Comparison of ENCODE assay signal across 12 cellular contexts in the genomic region with DNA sequence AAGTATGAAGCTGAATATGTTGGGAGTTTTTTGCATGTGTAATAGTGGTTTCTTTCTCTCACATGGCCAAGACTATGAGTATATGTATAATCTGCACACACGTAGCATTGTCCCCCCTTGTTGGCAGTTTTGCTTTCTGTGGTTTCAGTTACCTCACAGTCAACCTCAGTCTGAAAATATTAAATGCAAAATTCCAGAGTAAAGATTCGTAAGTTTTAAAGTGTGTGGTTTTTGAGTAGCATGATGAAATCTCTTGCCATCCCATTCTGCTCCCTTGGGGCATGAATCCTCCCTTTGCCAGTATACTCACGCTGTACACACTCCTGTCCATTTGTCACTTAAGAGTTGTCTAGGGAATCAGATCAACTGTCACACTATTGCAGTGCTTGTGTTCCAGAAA.
DNase-seq lines count a peak whose midpoint lies in the region; ATAC-seq and TF ChIP-seq lines count a peak whose summit lies in the region.
"Had no signal": no experiment of that assay in that cellular context is flagged by ENCODE, and none has a peak within 500 bp of the region (broad histone marks: within the 10 kb centered on the region; RNA-seq: fewer than 3 reads in every experiment).

No MANE protein-coding gene starts in this region.

- no peak overlapping the region for H3K23ac ChIP-seq in H9 (ENCODE audit: insufficient read length, low read depth, low read length)

- H3K27me3 ChIP-seq in fibroblast of lung (ENCODE audit: control insufficient read depth, insufficient read depth, low read length) (no peaks in the 10 kb centered on the region), H9 (ENCODE audit: insufficient read depth, low read length) (no peaks in the 10 kb centered on the region)
- H3K27me3 ChIP-seq in CD4-positive, alpha-beta memory T cell (ENCODE audit: insufficient read depth, low read length), result no peaks in the 10 kb centered on the region

- no peak overlapping the region for H4K91ac ChIP-seq in H9 (ENCODE audit: insufficient read length, low read depth, low read length)

- H4K20me1 ChIP-seq in fibroblast of lung (ENCODE audit: control insufficient read depth, extremely low read depth, insufficient read depth, low read length) (no peaks in the 10 kb centered on the region), H9 (ENCODE audit: control insufficient read depth, insufficient read depth, insufficient read length) (no peaks in the 10 kb centered on the region)

- H3K14ac ChIP-seq in H9 (ENCODE audit: insufficient read depth, low read length), result no peak overlapping the region

- DNase-seq in AG20443 (ENCODE audit: low spot score), result peak; percentile 51
- peak; percentile 55 for DNase-seq in NB4 (ENCODE audit: low read depth)
- DNase-seq in fibroblast of lung (ENCODE audit: low read depth in 2 of 2), result peak; percentile 69 to 96
- DNase-seq in H9, result no peak
- DNase-seq in NCI-H2081 treated with DMSO at 0.1 percent for 48 hours (lab: John Stamatoyannopoulos, UW), result no peak
- no peak for DNase-seq in CD4-positive, alpha-beta memory T cell
- DNase-seq: activated naive CD8-positive, alpha-beta T cell treated with anti-CD3 and anti-CD28 coated beads, Interleukin-2, amount 10 ng/mL, durations not matched to agents 7 days and 5 days; midbrain; NCI-H69 had no signal

- no peak overlapping the region for H3K56ac ChIP-seq in H9 (ENCODE audit: insufficient read length, low read depth, low read length)

- no peak overlapping the region for H3K4ac ChIP-seq in H9 (ENCODE audit: low read depth, low read length)

- no peak overlapping the region for H3K18ac ChIP-seq in H9 (ENCODE audit: insufficient read length, low read depth, low read length)

- H2AFZ ChIP-seq in fibroblast of lung (ENCODE audit: low read length), result peak overlapping the region; percentile 17
- H2AFZ ChIP-seq in H9 (ENCODE audit: low read length), result no peak overlapping the region

- no peak for TF ChIP-seq POLR2A in NB4 (IDR thresholded peaks at IDR 0.05; ENCODE audit: extremely low read depth, insufficient read length)

- no peak overlapping the region for H2BK20ac ChIP-seq in H9 (ENCODE audit: low read depth, low read length, poor library complexity, severe bottlenecking)

- H3K9me3 ChIP-seq in fibroblast of lung (ENCODE audit: control insufficient read depth, insufficient read depth, low read depth, low read length) (no peaks in the 10 kb centered on the region), H9 (ENCODE audit: control insufficient read depth, low read depth, low read length) (no peaks in the 10 kb centered on the region)
- no peaks in the 10 kb centered on the region for H3K9me3 ChIP-seq in CD4-positive, alpha-beta memory T cell (ENCODE audit: control insufficient read depth in 1 of 2, low read length in 2 of 2)
- H3K9me3 ChIP-seq: thoracic aorta had no signal

- no peak overlapping the region for H2BK12ac ChIP-seq in H9 (ENCODE audit: insufficient read length, low read depth, low read length)

- H3K9me3 Mint-ChIP-seq in H9, result no peaks in the 10 kb centered on the region
- H3K9me3 Mint-ChIP-seq in stimulated activated memory B cell treated with anti-CD40 and anti-IgM and Interleukin-4, amounts not matched to agents 10 μg/mL and 1 μg/mL and 100 μg/mL, for 72 hours, result no peaks in the 10 kb centered on the region
- peaks cover 0 to 2% (median 0%) of the 10 kb centered on the region in 8 donors for H3K9me3 Mint-ChIP-seq in CD4-positive, alpha-beta memory T cell
- H3K9me3 Mint-ChIP-seq: activated naive CD8-positive, alpha-beta T cell treated with anti-CD3 and anti-CD28 coated beads, Interleukin-2, amount 10 ng/mL, durations not matched to agents 7 days and 5 days had no signal

- no peak overlapping the region for H4K5ac ChIP-seq in H9 (ENCODE audit: insufficient read length, low read depth, low read length)

- no peaks in the 10 kb centered on the region for H3K36me3 ChIP-seq in fibroblast of lung (ENCODE audit: control insufficient read depth, insufficient read depth, low read length)
- no peaks in the 10 kb centered on the region for H3K36me3 ChIP-seq in CD4-positive, alpha-beta memory T cell (ENCODE audit: insufficient read depth, low read length)
- H3K36me3 ChIP-seq: thoracic aorta had no signal

- H3K4me3 ChIP-seq in NB4 (ENCODE audit: low read depth, low read length), result no peak overlapping the region
- no peak overlapping the region for H3K4me3 ChIP-seq in fibroblast of lung (replicated peaks in 1 of 4; ENCODE audit: control extremely low read depth in 1 of 4, insufficient read depth in 1 of 4, low read depth in 3 of 4, low read length in 4 of 4)
- no peak overlapping the region for H3K4me3 ChIP-seq in CD4-positive, alpha-beta memory T cell (ENCODE audit: low read length in 2 of 2)
- H3K4me3 ChIP-seq: thoracic aorta had no signal

- no peak overlapping the region for H2AK5ac ChIP-seq in H9 (ENCODE audit: insufficient read length, low read length)

- no peaks in the 10 kb centered on the region for H3K79me1 ChIP-seq in H9 (ENCODE audit: insufficient read depth, low read depth, low read length, poor library complexity, severe bottlenecking)

- no peak overlapping the region for H2BK120ac ChIP-seq in H9 (ENCODE audit: low read depth, low read length, poor library complexity, severe bottlenecking)

- no CpG with 5 or more reads among the region's 3 CpGs for WGBS in H9 (ENCODE audit: extremely low coverage, insufficient read length, low lambda C conversion rate)

- peak; percentile 57 for ATAC-seq in GM21528 (IDR thresholded peaks at IDR 0.05; ENCODE audit: low FRiP score, unreplicated experiment)
- ATAC-seq in stimulated activated memory B cell treated with anti-CD40 and anti-IgM and Interleukin-4, amounts not matched to agents 10 μg/mL and 1 μg/mL and 100 μg/mL, for 72 hours, result no peak

- no peak overlapping the region for H2BK15ac ChIP-seq in H9 (ENCODE audit: low read depth, low read length)

- CTCF ChIA-PET in CD4-positive, alpha-beta memory T cell (lab: Charles Lee; ENCODE audit: partially characterized antibody), result interaction anchor here (1.3 kb wide), 1 partner anchor 26 kb away, joined by 5 read pairs; no protein-coding TSS in a partner anchor

- H3K4me3 Mint-ChIP-seq in H9, result no peak overlapping the region
- no peak overlapping the region for H3K4me3 Mint-ChIP-seq in stimulated activated memory B cell treated with anti-CD40 and anti-IgM and Interleukin-4, amounts not matched to agents 10 μg/mL and 1 μg/mL and 100 μg/mL, for 72 hours
- H3K4me3 Mint-ChIP-seq in CD4-positive, alpha-beta memory T cell, result no peak overlapping the region
- H3K4me3 Mint-ChIP-seq: activated naive CD8-positive, alpha-beta T cell treated with anti-CD3 and anti-CD28 coated beads, Interleukin-2, amount 10 ng/mL, durations not matched to agents 7 days and 5 days had no signal

- no peak overlapping the region for H3K27ac Mint-ChIP-seq in H9
- H3K27ac Mint-ChIP-seq in stimulated activated memory B cell treated with anti-CD40 and anti-IgM and Interleukin-4, amounts not matched to agents 10 μg/mL and 1 μg/mL and 100 μg/mL, for 72 hours, result no peak overlapping the region
- no peak overlapping the region for H3K27ac Mint-ChIP-seq in CD4-positive, alpha-beta memory T cell
- H3K27ac Mint-ChIP-seq: activated naive CD8-positive, alpha-beta T cell treated with anti-CD3 and anti-CD28 coated beads, Interleukin-2, amount 10 ng/mL, durations not matched to agents 7 days and 5 days had no signal

- no peaks in the 10 kb centered on the region for H3K23me2 ChIP-seq in H9 (ENCODE audit: insufficient read length, low read depth, low read length, poor library complexity, severe bottlenecking)

- no peaks in the 10 kb centered on the region; a peak in 1 of 7 replicates for H3K36me3 Mint-ChIP-seq in H9 (ENCODE audit: insufficient read depth in 1 of 3, low read depth in 3 of 3)
- no peaks in the 10 kb centered on the region for H3K36me3 Mint-ChIP-seq in stimulated activated memory B cell treated with anti-CD40 and anti-IgM and Interleukin-4, amounts not matched to agents 10 μg/mL and 1 μg/mL and 100 μg/mL, for 72 hours
- no peaks in the 10 kb centered on the region for H3K36me3 Mint-ChIP-seq in CD4-positive, alpha-beta memory T cell
- H3K36me3 Mint-ChIP-seq: activated naive CD8-positive, alpha-beta T cell treated with anti-CD3 and anti-CD28 coated beads, Interleukin-2, amount 10 ng/mL, durations not matched to agents 7 days and 5 days had no signal

- H3K79me2 ChIP-seq in fibroblast of lung (ENCODE audit: control insufficient read depth, insufficient read depth, low read length), result no peaks in the 10 kb centered on the region
- no peaks in the 10 kb centered on the region for H3K79me2 ChIP-seq in H9 (ENCODE audit: insufficient read depth, low read length)

- POLR2A ChIA-PET in CD4-positive, alpha-beta memory T cell (lab: Charles Lee; ENCODE audit: partially characterized antibody), result no interaction called here

- H3K4me1 Mint-ChIP-seq in H9, result peaks cover 0 to 2% of the 10 kb centered on the region in 2 experiments; a peak in 1 of 4 replicates
- peaks cover 5% of the 10 kb centered on the region for H3K4me1 Mint-ChIP-seq in stimulated activated memory B cell treated with anti-CD40 and anti-IgM and Interleukin-4, amounts not matched to agents 10 μg/mL and 1 μg/mL and 100 μg/mL, for 72 hours
- no peaks in the 10 kb centered on the region for H3K4me1 Mint-ChIP-seq in CD4-positive, alpha-beta memory T cell
- H3K4me1 Mint-ChIP-seq: activated naive CD8-positive, alpha-beta T cell treated with anti-CD3 and anti-CD28 coated beads, Interleukin-2, amount 10 ng/mL, durations not matched to agents 7 days and 5 days had no signal

- intact Hi-C loops in CD4-positive, alpha-beta memory T cell (cut with micrococcal nuclease), result no loop called here

- no peak overlapping the region for H3K4me2 ChIP-seq in fibroblast of lung (ENCODE audit: extremely low read depth, insufficient read depth, low read length)
- no peak overlapping the region for H3K4me2 ChIP-seq in H9 (ENCODE audit: insufficient read depth, insufficient read length, low read length)

- H3K27ac ChIP-seq in fibroblast of lung (ENCODE audit: insufficient read depth, low read length) (no peak overlapping the region), H9 (ENCODE audit: insufficient read length, low read depth, low read length) (no peak overlapping the region)
- H3K27ac ChIP-seq in CD4-positive, alpha-beta memory T cell (ENCODE audit: low read depth, low read length), result no peak overlapping the region
- H3K27ac ChIP-seq: thoracic aorta had no signal

- no peaks in the 10 kb centered on the region for H3K4me1 ChIP-seq in fibroblast of lung (ENCODE audit: control insufficient read depth, extremely low read depth, insufficient read depth, low read length)
- H3K4me1 ChIP-seq in H9 (ENCODE audit: insufficient read depth, low read length), result no peaks in the 10 kb centered on the region
- no peaks in the 10 kb centered on the region for H3K4me1 ChIP-seq in CD4-positive, alpha-beta memory T cell (ENCODE audit: insufficient read depth, low read length)

- no peak overlapping the region for H2BK5ac ChIP-seq in H9 (ENCODE audit: insufficient read length, low read length)

- no peak overlapping the region for H4K8ac ChIP-seq in H9 (replicated peaks; ENCODE audit: insufficient read length, low read depth, low read length)

- H3K27me3 Mint-ChIP-seq in H9 (ENCODE audit: low read depth), result no peaks in the 10 kb centered on the region
- H3K27me3 Mint-ChIP-seq in stimulated activated memory B cell treated with anti-CD40 and anti-IgM and Interleukin-4, amounts not matched to agents 10 μg/mL and 1 μg/mL and 100 μg/mL, for 72 hours, result peaks cover 13% of the 10 kb centered on the region
- peaks cover 3 to 4% of the 10 kb centered on the region in 2 donors for H3K27me3 Mint-ChIP-seq in CD4-positive, alpha-beta memory T cell

- no peak overlapping the region for H3K9ac ChIP-seq in fibroblast of lung (ENCODE audit: insufficient read depth, low read length)
- no peak overlapping the region for H3K9ac ChIP-seq in H9 (ENCODE audit: extremely low read depth, insufficient read length, low read length)

- TF ChIP-seq CTCF in NB4 (IDR thresholded peaks at IDR 0.05; ENCODE audit: low read depth, low read length) (no peak), fibroblast of lung (conservative IDR thresholded peaks at IDR 0.05 in 1 of 2, IDR thresholded peaks at IDR 0.05 in 1 of 2; ENCODE audit: low read depth in 1 of 2, low read length in 2 of 2) (no peak), H9 (conservative IDR thresholded peaks at IDR 0.05) (no peak)

- H3T11ph ChIP-seq in H9 (ENCODE audit: low read length), result no peak overlapping the region

Comparison
In these comparisons a context has a peak if more than half of its experiments do, and no peak if none do; other contexts are left out.
1. DNase-seq: peak in AG20443 (single experiment), NB4 (single experiment) and fibroblast of lung (2 of 2); none in H9 (single experiment), NCI-H2081 treated with DMSO at 0.1 percent for 48 hours (single experiment) and CD4-positive, alpha-beta memory T cell (0 of 5).